ENCODE assay signal across 10 cellular contexts in genomic region chr11:11884774-11885481, GRCh38. TPM values are rescaled to one million over a fixed set of nuclear protein-coding genes. Genes with fewer than 3 reads are reported as not detected.
DNase-seq lines count a peak whose midpoint lies in the region; ATAC-seq, FAIRE-seq and TF ChIP-seq lines count a peak whose summit lies in the region.
"Had no signal": no experiment of that assay in that cellular context is flagged by ENCODE, and none has a peak within 500 bp of the region (broad histone marks: within the 10 kb centered on the region; RNA-seq: fewer than 3 reads in every experiment).

No MANE protein-coding gene starts in this region.

- H3K27ac ChIP-seq in heart left ventricle (no peak overlapping the region), tibial nerve (no peak overlapping the region), PC-9 (no peak overlapping the region)
- H3K27ac ChIP-seq: heart right ventricle had no signal

- no peak for TF ChIP-seq POLR2A in GM12892 (IDR thresholded peaks at IDR 0.05; ENCODE audit: low read depth, low read length)
- no peak for TF ChIP-seq POLR2A in heart left ventricle (IDR thresholded peaks at IDR 0.05)
- TF ChIP-seq POLR2A in tibial nerve (IDR thresholded peaks at IDR 0.05), result no peak

- peaks cover 47% of the 10 kb centered on the region for H3K36me3 Mint-ChIP-seq in T-helper 1 cell treated with Interleukin-12 subunit alpha and Interleukin-12 subunit beta and Interleukin-4 antibody, amounts not matched to agents 30 μg/mL and 1 μg/mL, for 36 hours (ENCODE audit: low read depth)

- DNase-seq in GM12892 (ENCODE audit: insufficient read length) (no peak), heart left ventricle (no peak), tibial nerve (ENCODE audit: low spot score in 2 of 2) (no peak), PC-9 (no peak), NCI-H226 (no peak)
- DNase-seq: heart right ventricle, NCI-H1694 treated with DMSO at 0.1 percent for 48 hours had no signal

- TF ChIP-seq CTCF in heart left ventricle (IDR thresholded peaks at IDR 0.05) (no peak), tibial nerve (IDR thresholded peaks at IDR 0.05) (no peak), PC-9 (conservative IDR thresholded peaks at IDR 0.05) (no peak)

- H3K4me1 ChIP-seq in heart left ventricle, result peaks cover 0 to 24% (median 16%) of the 10 kb centered on the region in 12 donors
- peaks cover 0 to 21% (median 4%) of the 10 kb centered on the region in 4 donors for H3K4me1 ChIP-seq in tibial nerve
- H3K4me1 ChIP-seq in PC-9 (replicated peaks; ENCODE audit: insufficient read depth), result no peaks in the 10 kb centered on the region

- no TSS peak for BruUV-seq in PC-9 (replicated peaks; lab: Mats Ljungman, UMichigan)

- H2AFZ ChIP-seq in PC-9, result no peak overlapping the region

- H3K9me2 ChIP-seq in PC-9 (ENCODE audit: insufficient read depth), result no peaks in the 10 kb centered on the region; the same call in 1 of the 2 replicates

- H3K4me3 Mint-ChIP-seq in T-helper 1 cell treated with Interleukin-12 subunit alpha and Interleukin-12 subunit beta and Interleukin-4 antibody, amounts not matched to agents 30 μg/mL and 1 μg/mL, for 36 hours, result no peak overlapping the region

- peak; percentile 89 for FAIRE-seq in GM12892 (lab: Jason Lieb, UNC)

- H3K27me3 ChIP-seq in heart left ventricle (no peaks in the 10 kb centered on the region), tibial nerve (no peaks in the 10 kb centered on the region), PC-9 (ENCODE audit: insufficient read depth, low read depth) (no peaks in the 10 kb centered on the region)
- H3K27me3 ChIP-seq: heart right ventricle had no signal

- H3K4me1 Mint-ChIP-seq in T-helper 1 cell treated with Interleukin-12 subunit alpha and Interleukin-12 subunit beta and Interleukin-4 antibody, amounts not matched to agents 30 μg/mL and 1 μg/mL, for 36 hours (ENCODE audit: low read depth), result peaks cover 24% of the 10 kb centered on the region

- H3F3A ChIP-seq in PC-9 (ENCODE audit: insufficient read depth, low read depth), result no peaks in the 10 kb centered on the region

- H3K4me3 ChIP-seq in heart left ventricle, result no peak overlapping the region
- no peak overlapping the region for H3K4me3 ChIP-seq in tibial nerve
- no peak overlapping the region for H3K4me3 ChIP-seq in PC-9
- H3K4me3 ChIP-seq: heart right ventricle had no signal

- POLR2A ChIA-PET in PC-9 (lab: Charles Lee; ENCODE audit: unreplicated experiment), result no interaction called here

- H3K9me3 ChIP-seq in heart left ventricle (no peaks in the 10 kb centered on the region), tibial nerve (no peaks in the 10 kb centered on the region), PC-9 (ENCODE audit: insufficient read depth, low read depth) (no peaks in the 10 kb centered on the region)
- H3K9me3 ChIP-seq: heart right ventricle had no signal

- no peak for TF ChIP-seq EP300 in tibial nerve (IDR thresholded peaks at IDR 0.05)

- no peaks in the 10 kb centered on the region for H3K27me3 Mint-ChIP-seq in T-helper 1 cell treated with Interleukin-12 subunit alpha and Interleukin-12 subunit beta and Interleukin-4 antibody, amounts not matched to agents 30 μg/mL and 1 μg/mL, for 36 hours (ENCODE audit: low read depth)

- no peak overlapping the region for H3K4me2 ChIP-seq in PC-9

- CTCF ChIA-PET in PC-9 (lab: Charles Lee), result no interaction called here

- H3K36me3 ChIP-seq in heart left ventricle (peaks cover 0 to 77% (median 53%) of the 10 kb centered on the region in 9 donors), tibial nerve (peaks cover 2 to 33% (median 12%) of the 10 kb centered on the region in 3 donors), PC-9 (ENCODE audit: low read depth) (no peaks in the 10 kb centered on the region)

- H4K20me1 ChIP-seq in PC-9 (ENCODE audit: insufficient read depth), result no peaks in the 10 kb centered on the region

- intact Hi-C loops in heart left ventricle (cut with DNase I) (loop anchor here in 2 of 10 donors (5.0 kb wide), 2 partner anchors 43 to 88 kb away; partner anchors contain the start of gene USP47 (in 1 of the 2)), PC-9 (cut with micrococcal nuclease; ENCODE audit: unreplicated experiment) (no loop called here)

- H3K79me2 ChIP-seq in PC-9 (ENCODE audit: low read depth), result no peaks in the 10 kb centered on the region; the same call in 1 of the 2 replicates

- peak; percentile 94 for ATAC-seq in GM19395 (IDR thresholded peaks at IDR 0.05; ENCODE audit: unreplicated experiment)
- ATAC-seq in HG02973 (IDR thresholded peaks at IDR 0.05; ENCODE audit: unreplicated experiment), result peak; percentile 87
- ATAC-seq in heart left ventricle, result no peak
- ATAC-seq: heart right ventricle had no signal

- WGBS in heart left ventricle, 4 donors, result 96 to 97% (median 97%) methylated on average over 7 of the region's 7 CpGs
- 78 to 80% methylated on average over 7 of the region's 7 CpGs for WGBS in tibial nerve, 2 donors

- peak overlapping the region; percentile 46 for H3K27ac Mint-ChIP-seq in T-helper 1 cell treated with Interleukin-12 subunit alpha and Interleukin-12 subunit beta and Interleukin-4 antibody, amounts not matched to agents 30 μg/mL and 1 μg/mL, for 36 hours

- no peaks in the 10 kb centered on the region for H3K9me3 Mint-ChIP-seq in T-helper 1 cell treated with Interleukin-12 subunit alpha and Interleukin-12 subunit beta and Interleukin-4 antibody, amounts not matched to agents 30 μg/mL and 1 μg/mL, for 36 hours

RNA-seq across cellular contexts. Expression of gene USP47, which starts 43.2 kb away (rescaled TPM):
- 24.6 TPM for polyA plus RNA-seq in GM12892 (2012; ENCODE audit: missing spikeins)
- total RNA-seq in heart left ventricle, result 10 to 100 TPM; 42.3 to 89.6 (median 54.3) TPM
- 10 to 100 TPM; 26.2 to 65.2 TPM for polyA plus RNA-seq in heart left ventricle
- total RNA-seq in tibial nerve, result 10 to 100 TPM; 63.3 to 91.8 (median 84.5) TPM
- 22.4 and 24.2 TPM in 2 replicates for total RNA-seq in PC-9 (2021)

Comparison
In these comparisons a context has a peak if more than half of its experiments do, and no peak if none do; other contexts are left out.
1. ATAC-seq: peak in GM19395 (single experiment) and HG02973 (single experiment); none in heart left ventricle (0 of 4).